ENCODE assay signal across 34 cellular contexts in the genomic region with DNA sequence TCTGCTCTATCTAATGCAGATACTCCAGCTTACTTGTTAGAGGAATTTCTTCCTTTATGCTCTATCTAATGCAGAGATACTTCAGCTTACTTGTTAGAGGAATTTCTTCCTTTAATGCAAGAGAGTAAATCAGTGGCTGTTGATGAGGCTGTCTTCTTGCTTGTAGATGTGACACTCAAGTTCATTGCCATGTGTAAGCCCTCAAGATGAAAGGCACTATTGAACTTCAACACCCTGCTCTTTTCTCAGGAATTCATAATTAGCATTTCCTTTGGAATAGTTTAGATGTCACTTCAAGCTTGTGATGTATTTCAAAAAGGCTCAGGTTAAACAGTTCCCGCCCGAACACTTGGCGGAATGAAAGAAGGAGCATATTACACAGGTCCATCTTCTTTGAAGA.
"Had no signal": no experiment of that assay in that cellular context is flagged by ENCODE, and none has a peak within 500 bp of the region (broad histone marks: within the 10 kb centered on the region; RNA-seq: fewer than 3 reads in every experiment).

No MANE protein-coding gene starts in this region.

- H3K9me3 Mint-ChIP-seq: activated B cell treated with CpG ODN at 0.5 μM for 24 hours; activated CD4-positive, alpha-beta memory T cell treated with anti-CD3 and anti-CD28 coated beads for 36 hours; activated CD4-positive, alpha-beta T cell treated with anti-CD3 and anti-CD28 coated beads, Interleukin-2, amount 10 ng/mL, durations not matched to agents 24 days and 14 days; activated CD8-positive, alpha-beta T cell treated with anti-CD3 and anti-CD28 coated beads for 36 hours; activated naive CD4-positive, alpha-beta T cell treated with anti-CD3 and anti-CD28 coated beads for 36 hours; activated naive CD4-positive, alpha-beta T cell treated with anti-CD3 and anti-CD28 coated beads, Interleukin-2, amount 50 U/mL, for 72 hours; activated T-cell treated with anti-CD3 and anti-CD28 coated beads, Interleukin-2, amount 50 U/mL, for 4 hours; activated T-helper 1 cell treated with anti-CD3 and anti-CD28 coated beads, Interleukin-12 subunit alpha, Interleukin-12 subunit beta, Interleukin-2, Interleukin-4 antibody, amounts not matched to agents 30 ng/mL and 10 ng/mL and 1 ng/mL, durations not matched to agents 14 hours and 24 hours and 36 hours; T-helper 1 cell treated with Interleukin-12 subunit alpha and Interleukin-12 subunit beta and Interleukin-4 antibody, amounts not matched to agents 30 μg/mL and 1 μg/mL, for 36 hours had no signal

- H3K4me3 Mint-ChIP-seq: activated B cell treated with CpG ODN at 0.5 μM for 24 hours; activated CD4-positive, alpha-beta memory T cell treated with anti-CD3 and anti-CD28 coated beads for 36 hours; activated CD4-positive, alpha-beta T cell treated with anti-CD3 and anti-CD28 coated beads, Interleukin-2, amount 10 ng/mL, durations not matched to agents 24 days and 14 days; activated CD8-positive, alpha-beta T cell treated with anti-CD3 and anti-CD28 coated beads for 36 hours; activated naive CD4-positive, alpha-beta T cell treated with anti-CD3 and anti-CD28 coated beads for 36 hours; activated naive CD8-positive, alpha-beta T cell treated with anti-CD3 and anti-CD28 coated beads for 36 hours; activated T-cell treated with anti-CD3 and anti-CD28 coated beads, Interleukin-2, amount 50 U/mL, for 4 hours; activated T-cell treated with anti-CD3 and anti-CD28 coated beads, Interleukin-2, amount 50 U/mL, for 72 hours; activated T-helper 1 cell treated with anti-CD3 and anti-CD28 coated beads, Interleukin-12 subunit alpha, Interleukin-12 subunit beta, Interleukin-2, Interleukin-4 antibody, amounts not matched to agents 30 ng/mL and 10 ng/mL and 1 ng/mL, durations not matched to agents 14 hours and 24 hours and 36 hours; activated T-helper 17 cell treated with anti-CD3 and anti-CD28 coated beads, Interleukin-2, amount 50 U/mL, for 72 hours; T-helper 1 cell treated with Interleukin-12 subunit alpha and Interleukin-12 subunit beta and Interleukin-4 antibody, amounts not matched to agents 30 μg/mL and 1 μg/mL, for 36 hours; T-helper 2 cell treated with Interferon-gamma antibody and Interleukin-4, amounts not matched to agents 5 μg/mL and 100 μg/mL, for 36 hours had no signal

- H3K27me3 Mint-ChIP-seq: activated B cell treated with CpG ODN at 0.5 μM for 24 hours; activated CD4-positive, alpha-beta memory T cell treated with anti-CD3 and anti-CD28 coated beads for 36 hours; activated CD4-positive, alpha-beta T cell treated with anti-CD3 and anti-CD28 coated beads, Interleukin-2, amount 10 ng/mL, durations not matched to agents 24 days and 14 days; activated CD8-positive, alpha-beta T cell treated with anti-CD3 and anti-CD28 coated beads for 36 hours; activated naive CD8-positive, alpha-beta T cell treated with anti-CD3 and anti-CD28 coated beads for 36 hours; activated T-helper 17 cell treated with anti-CD3 and anti-CD28 coated beads, Interleukin-2, amount 50 U/mL, for 72 hours had no signal

- H3K27ac Mint-ChIP-seq: activated B cell treated with CpG ODN at 0.5 μM for 24 hours; activated CD4-positive, alpha-beta memory T cell treated with anti-CD3 and anti-CD28 coated beads for 36 hours; activated CD4-positive, alpha-beta T cell treated with anti-CD3 and anti-CD28 coated beads, Interleukin-2, amount 10 ng/mL, durations not matched to agents 24 days and 14 days; activated CD8-positive, alpha-beta T cell treated with anti-CD3 and anti-CD28 coated beads for 36 hours; activated naive CD4-positive, alpha-beta T cell treated with anti-CD3 and anti-CD28 coated beads for 36 hours; activated naive CD4-positive, alpha-beta T cell treated with anti-CD3 and anti-CD28 coated beads, Interleukin-2, amount 50 U/mL, for 72 hours; activated naive CD8-positive, alpha-beta T cell treated with anti-CD3 and anti-CD28 coated beads for 36 hours; activated T-cell treated with anti-CD3 and anti-CD28 coated beads, Interleukin-2, amount 50 U/mL, for 72 hours; activated T-helper 1 cell treated with anti-CD3 and anti-CD28 coated beads, Interleukin-12 subunit alpha, Interleukin-12 subunit beta, Interleukin-2, Interleukin-4 antibody, amounts not matched to agents 30 ng/mL and 10 ng/mL and 1 ng/mL, durations not matched to agents 14 hours and 24 hours and 36 hours; activated T-helper 17 cell treated with anti-CD3 and anti-CD28 coated beads, Interleukin-2, amount 50 U/mL, for 72 hours; T-helper 1 cell treated with Interleukin-12 subunit alpha and Interleukin-12 subunit beta and Interleukin-4 antibody, amounts not matched to agents 30 μg/mL and 1 μg/mL, for 36 hours; T-helper 2 cell treated with Interferon-gamma antibody and Interleukin-4, amounts not matched to agents 5 μg/mL and 100 μg/mL, for 36 hours had no signal

- H3K4me1 Mint-ChIP-seq: activated B cell treated with CpG ODN at 0.5 μM for 24 hours; activated CD4-positive, alpha-beta T cell treated with anti-CD3 and anti-CD28 coated beads, Interleukin-2, amount 10 ng/mL, durations not matched to agents 24 days and 14 days; activated naive CD8-positive, alpha-beta T cell treated with anti-CD3 and anti-CD28 coated beads for 36 hours; activated T-helper 17 cell treated with anti-CD3 and anti-CD28 coated beads, Interleukin-2, amount 50 U/mL, for 72 hours had no signal

- H3K27ac ChIP-seq: adrenal gland, body of pancreas, brain microvascular endothelial cell, breast epithelium, VCaP had no signal

- DNase-seq: activated B cell treated with CpG ODN at 0.5 μM for 24 hours; activated CD4-positive, alpha-beta memory T cell treated with anti-CD3 and anti-CD28 coated beads for 36 hours; activated CD4-positive, alpha-beta T cell treated with anti-CD3 and anti-CD28 coated beads for 4 hours; activated CD4-positive, alpha-beta T cell treated with anti-CD3 and anti-CD28 coated beads, Interleukin-2, amount 10 ng/mL, durations not matched to agents 24 days and 14 days; activated CD4-positive, alpha-beta T cell treated with anti-CD3 and anti-CD28 coated beads, Interleukin-2, amount 50 U/mL, for 1 hour; activated CD4-positive, alpha-beta T cell treated with anti-CD3 and anti-CD28 coated beads, Interleukin-2, amount 50 U/mL, for 4 hours; activated CD4-positive, CD25-positive, alpha-beta regulatory T cell treated with anti-CD3 and anti-CD28 coated beads, Interleukin-2, amount 50 U/mL, for 72 hours; activated CD8-positive, alpha-beta memory T cell treated with anti-CD3 and anti-CD28 coated beads, Interleukin-2, amount 50 U/mL, for 4 hours; activated CD8-positive, alpha-beta T cell treated with anti-CD3 and anti-CD28 coated beads for 36 hours; activated gamma-delta T cell; activated naive CD4-positive, alpha-beta T cell; activated naive CD4-positive, alpha-beta T cell treated with anti-CD3 and anti-CD28 coated beads for 36 hours; activated naive CD4-positive, alpha-beta T cell treated with anti-CD3 and anti-CD28 coated beads, Interleukin-2, amount 50 U/mL, for 16 hours; activated naive CD8-positive, alpha-beta T cell treated with anti-CD3 and anti-CD28 coated beads for 36 hours; activated T-cell treated with anti-CD3 and anti-CD28 coated beads for 4 hours; activated T-cell treated with anti-CD3 and anti-CD28 coated beads, Interleukin-2, amount 50 U/mL, for 1 hour; activated T-cell treated with anti-CD3 and anti-CD28 coated beads, Interleukin-2, amount 50 U/mL, for 4 hours; activated T-cell treated with anti-CD3 and anti-CD28 coated beads, Interleukin-2, amount 50 U/mL, for 72 hours; adrenal gland; amniotic stem cell; aorta; body of pancreas; brain microvascular endothelial cell; central memory CD4-positive, alpha-beta T cell; T-helper 1 cell; T-helper 2 cell; T-helper 9 cell had no signal

- ATAC-seq: activated CD8-positive, alpha-beta T cell treated with anti-CD3 and anti-CD28 coated beads for 36 hours; activated naive CD4-positive, alpha-beta T cell treated with anti-CD3 and anti-CD28 coated beads, Interleukin-2, amount 50 U/mL, for 72 hours; activated T-cell treated with anti-CD3 and anti-CD28 coated beads, Interleukin-2, amount 50 U/mL, for 4 hours; activated T-cell treated with anti-CD3 and anti-CD28 coated beads, Interleukin-2, amount 50 U/mL, for 72 hours; activated T-helper 17 cell treated with anti-CD3 and anti-CD28 coated beads, Interleukin-2, amount 50 U/mL, for 72 hours; body of pancreas had no signal

- H3K36me3 Mint-ChIP-seq: activated CD4-positive, alpha-beta memory T cell treated with anti-CD3 and anti-CD28 coated beads for 36 hours; activated naive CD4-positive, alpha-beta T cell treated with anti-CD3 and anti-CD28 coated beads, Interleukin-2, amount 50 U/mL, for 72 hours had no signal
